Comparison of ENCODE assay signal across 1 cellular context in genomic region chr20:34515484-34516037, GRCh38.
TF ChIP-seq lines count a peak whose summit lies in the region.

No MANE protein-coding gene starts in this region.

TF ChIP-seq in HepG2, 621 proteins besides CTCF, POLR2A, EP300 and RAD21 (continued from another document and continues in another):
- TF ChIP-seq ZSCAN5A (CRISPR knock-in tag; IDR thresholded peaks at IDR 0.05; ENCODE audit: borderline replicate concordance) (no peak), U2AF1 (optimal IDR thresholded peaks at IDR 0.05; ENCODE audit: low read depth, low read length) (peak; percentile 12), TAF1 (CRISPR knock-in tag; IDR thresholded peaks at IDR 0.05) (no peak; the same call in 1 of the 2 replicates), NFKB2 (CRISPR knock-in tag; IDR thresholded peaks at IDR 0.05; ENCODE audit: borderline replicate concordance) (no peak), RFXANK (CRISPR knock-in tag; IDR thresholded peaks at IDR 0.05) (no peak), PITX1 (CRISPR knock-in tag; IDR thresholded peaks at IDR 0.05) (no peak), SRSF4 (IDR thresholded peaks at IDR 0.05; ENCODE audit: low read depth, low read length, poor library complexity, severe bottlenecking) (no peak), TBP (CRISPR knock-in tag; IDR thresholded peaks at IDR 0.05) (no peak; the same call in 1 of the 2 replicates), FOXO4 (CRISPR knock-in tag; conservative IDR thresholded peaks at IDR 0.05) (no peak), GTF2F1 (IDR thresholded peaks at IDR 0.05; ENCODE audit: low read length) (no peak), IKZF5 (CRISPR knock-in tag; IDR thresholded peaks at IDR 0.05) (no peak; the same call in 1 of the 2 replicates), MYC (CRISPR knock-in tag; IDR thresholded peaks at IDR 0.05; ENCODE audit: borderline replicate concordance) (peak; percentile 34), ZNF407 (CRISPR knock-in tag; IDR thresholded peaks at IDR 0.05; ENCODE audit: not compliant biosample characterization) (no peak), SRY (CRISPR knock-in tag; IDR thresholded peaks at IDR 0.05) (no peak; the same call in 1 of the 2 replicates), ZNF296 (CRISPR knock-in tag; conservative IDR thresholded peaks at IDR 0.05) (no peak; the same call in 1 of the 2 replicates), NFE2L2 (IDR thresholded peaks at IDR 0.05; ENCODE audit: low read length) (no peak), RXRB (CRISPR knock-in tag; IDR thresholded peaks at IDR 0.05; ENCODE audit: borderline replicate concordance) (no peak), MAFG (CRISPR knock-in tag; IDR thresholded peaks at IDR 0.05) (no peak), ZBTB21 (CRISPR knock-in tag; IDR thresholded peaks at IDR 0.05) (no peak), ZNF329 (CRISPR knock-in tag; IDR thresholded peaks at IDR 0.05; ENCODE audit: low read depth) (no peak), LCORL (IDR thresholded peaks at IDR 0.05) (no peak), LCORL (CRISPR knock-in tag; IDR thresholded peaks at IDR 0.05) (peak; percentile 65), CBX2 (IDR thresholded peaks at IDR 0.05; ENCODE audit: low read depth, low read length) (no peak), CBX2 (CRISPR knock-in tag; IDR thresholded peaks at IDR 0.05; ENCODE audit: low read depth) (no peak; the same call in 1 of the 2 replicates), ZKSCAN5 (CRISPR knock-in tag; IDR thresholded peaks at IDR 0.05) (no peak; the same call in 1 of the 2 replicates), EHMT2 (IDR thresholded peaks at IDR 0.05; ENCODE audit: borderline replicate concordance, low read depth, low read length) (no peak), ZFY (CRISPR knock-in tag; IDR thresholded peaks at IDR 0.05) (no peak), ZNF672 (CRISPR knock-in tag; IDR thresholded peaks at IDR 0.05) (no peak), NCOA1 (CRISPR knock-in tag; IDR thresholded peaks at IDR 0.05) (no peak), ZNF292 (CRISPR knock-in tag; IDR thresholded peaks at IDR 0.05; ENCODE audit: borderline replicate concordance, low read depth) (0 out of 2 replicates have a peak, but pooled peaks have one; percentile 24), SMAD3 (CRISPR knock-in tag; IDR thresholded peaks at IDR 0.05) (no peak), ZSCAN29 (CRISPR knock-in tag; conservative IDR thresholded peaks at IDR 0.05) (no peak), ZNF10 (CRISPR knock-in tag; IDR thresholded peaks at IDR 0.05; ENCODE audit: borderline replicate concordance, low read depth) (no peak)
- TF ChIP-seq, protein P1, sequence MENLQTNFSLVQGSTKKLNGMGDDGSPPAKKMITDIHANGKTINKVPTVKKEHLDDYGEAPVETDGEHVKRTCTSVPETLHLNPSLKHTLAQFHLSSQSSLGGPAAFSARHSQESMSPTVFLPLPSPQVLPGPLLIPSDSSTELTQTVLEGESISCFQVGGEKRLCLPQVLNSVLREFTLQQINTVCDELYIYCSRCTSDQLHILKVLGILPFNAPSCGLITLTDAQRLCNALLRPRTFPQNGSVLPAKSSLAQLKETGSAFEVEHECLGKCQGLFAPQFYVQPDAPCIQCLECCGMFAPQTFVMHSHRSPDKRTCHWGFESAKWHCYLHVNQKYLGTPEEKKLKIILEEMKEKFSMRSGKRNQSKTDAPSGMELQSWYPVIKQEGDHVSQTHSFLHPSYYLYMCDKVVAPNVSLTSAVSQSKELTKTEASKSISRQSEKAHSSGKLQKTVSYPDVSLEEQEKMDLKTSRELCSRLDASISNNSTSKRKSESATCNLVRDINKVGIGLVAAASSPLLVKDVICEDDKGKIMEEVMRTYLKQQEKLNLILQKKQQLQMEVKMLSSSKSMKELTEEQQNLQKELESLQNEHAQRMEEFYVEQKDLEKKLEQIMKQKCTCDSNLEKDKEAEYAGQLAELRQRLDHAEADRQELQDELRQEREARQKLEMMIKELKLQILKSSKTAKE (CRISPR knock-in tag; IDR thresholded peaks at IDR 0.05; ENCODE audit: borderline replicate concordance) = no peak
- TF ChIP-seq, protein P2, sequence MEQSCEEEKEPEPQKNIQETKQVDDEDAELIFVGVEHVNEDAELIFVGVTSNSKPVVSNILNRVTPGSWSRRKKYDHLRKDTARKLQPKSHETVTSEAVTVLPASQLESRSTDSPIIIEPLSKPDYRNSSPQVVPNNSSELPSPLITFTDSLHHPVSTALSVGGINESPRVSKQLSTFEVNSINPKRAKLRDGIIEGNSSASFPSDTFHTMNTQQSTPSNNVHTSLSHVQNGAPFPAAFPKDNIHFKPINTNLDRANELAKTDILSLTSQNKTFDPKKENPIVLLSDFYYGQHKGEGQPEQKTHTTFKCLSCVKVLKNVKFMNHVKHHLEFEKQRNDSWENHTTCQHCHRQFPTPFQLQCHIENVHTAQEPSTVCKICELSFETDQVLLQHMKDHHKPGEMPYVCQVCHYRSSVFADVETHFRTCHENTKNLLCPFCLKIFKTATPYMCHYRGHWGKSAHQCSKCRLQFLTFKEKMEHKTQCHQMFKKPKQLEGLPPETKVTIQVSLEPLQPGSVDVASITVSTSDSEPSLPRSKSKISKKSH (CRISPR knock-in tag; IDR thresholded peaks at IDR 0.05; ENCODE audit: borderline replicate concordance) = peak; percentile 40; the same call in 1 of the 2 replicates
- TF ChIP-seq, protein P3, sequence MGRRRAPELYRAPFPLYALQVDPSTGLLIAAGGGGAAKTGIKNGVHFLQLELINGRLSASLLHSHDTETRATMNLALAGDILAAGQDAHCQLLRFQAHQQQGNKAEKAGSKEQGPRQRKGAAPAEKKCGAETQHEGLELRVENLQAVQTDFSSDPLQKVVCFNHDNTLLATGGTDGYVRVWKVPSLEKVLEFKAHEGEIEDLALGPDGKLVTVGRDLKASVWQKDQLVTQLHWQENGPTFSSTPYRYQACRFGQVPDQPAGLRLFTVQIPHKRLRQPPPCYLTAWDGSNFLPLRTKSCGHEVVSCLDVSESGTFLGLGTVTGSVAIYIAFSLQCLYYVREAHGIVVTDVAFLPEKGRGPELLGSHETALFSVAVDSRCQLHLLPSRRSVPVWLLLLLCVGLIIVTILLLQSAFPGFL (CRISPR knock-in tag; IDR thresholded peaks at IDR 0.05) = no peak
- TF ChIP-seq, protein P4, sequence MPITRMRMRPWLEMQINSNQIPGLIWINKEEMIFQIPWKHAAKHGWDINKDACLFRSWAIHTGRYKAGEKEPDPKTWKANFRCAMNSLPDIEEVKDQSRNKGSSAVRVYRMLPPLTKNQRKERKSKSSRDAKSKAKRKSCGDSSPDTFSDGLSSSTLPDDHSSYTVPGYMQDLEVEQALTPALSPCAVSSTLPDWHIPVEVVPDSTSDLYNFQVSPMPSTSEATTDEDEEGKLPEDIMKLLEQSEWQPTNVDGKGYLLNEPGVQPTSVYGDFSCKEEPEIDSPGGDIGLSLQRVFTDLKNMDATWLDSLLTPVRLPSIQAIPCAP (CRISPR knock-in tag; IDR thresholded peaks at IDR 0.05; ENCODE audit: low read depth) = peak; percentile 66; the same call in 1 of the 2 replicates
